22 cellular contexts compared by ENCODE assay signal in genomic region chr4:141065872-141066271, GRCh38.
A peak's percentile ranks its signal among the peaks of the same experiment; 100 is the strongest.
DNase-seq lines count a peak whose midpoint lies in the region; ATAC-seq and TF ChIP-seq lines count a peak whose summit lies in the region.
"Had no signal": no experiment of that assay in that cellular context is flagged by ENCODE, and none has a peak within 500 bp of the region (broad histone marks: within the 10 kb centered on the region; RNA-seq: fewer than 3 reads in every experiment).

No MANE protein-coding gene starts in this region.

- peaks cover 6% of the 10 kb centered on the region for H3K4me1 ChIP-seq in osteoblast (ENCODE audit: insufficient read depth, low read length)
- H3K4me1 ChIP-seq in prostate gland (replicated peaks): no peaks in the 10 kb centered on the region
- H3K4me1 ChIP-seq in lower lobe of right lung: no peaks in the 10 kb centered on the region
- H3K4me1 ChIP-seq: Caco-2, Peyer's patch had no signal

- H3K79me2 ChIP-seq in osteoblast (ENCODE audit: insufficient read depth, low read length): peaks cover 6% of the 10 kb centered on the region

- no peaks in the 10 kb centered on the region for H3K27me3 ChIP-seq in osteoblast (ENCODE audit: insufficient read depth, low read length)
- no peaks in the 10 kb centered on the region for H3K27me3 ChIP-seq in prostate gland (replicated peaks; ENCODE audit: insufficient read depth)
- H3K27me3 ChIP-seq in lower lobe of right lung (ENCODE audit: low read depth): no peaks in the 10 kb centered on the region
- H3K27me3 ChIP-seq: MG63, Peyer's patch had no signal

- no peak overlapping the region for H3K27ac ChIP-seq in osteoblast (ENCODE audit: low read depth, low read length)
- no peak overlapping the region for H3K27ac ChIP-seq in prostate gland
- no peak overlapping the region for H3K27ac ChIP-seq in lower lobe of right lung
- H3K27ac ChIP-seq: C4-2B, Peyer's patch had no signal

- H2AFZ ChIP-seq in osteoblast (ENCODE audit: low read length): peak overlapping the region; percentile 54

- H3K4me2 ChIP-seq in osteoblast (ENCODE audit: insufficient read depth, low read length): peak overlapping the region; percentile 19

- H3K36me3 ChIP-seq in osteoblast (ENCODE audit: insufficient read depth, low read length) (peaks cover 2% of the 10 kb centered on the region), prostate gland (no peaks in the 10 kb centered on the region), lower lobe of right lung (no peaks in the 10 kb centered on the region)
- H3K36me3 ChIP-seq: MG63, Peyer's patch had no signal

- no peak for TF ChIP-seq POLR2A in prostate gland (IDR thresholded peaks at IDR 0.05)

- peak; percentile 10 for DNase-seq in LHCN-M2 (ENCODE audit: low read depth)
- peak; percentile 13 for DNase-seq in choroid plexus epithelial cell (ENCODE audit: low read depth)
- no peak for DNase-seq in osteoblast (ENCODE audit: insufficient read length, low spot score, missing footprints)
- no peak for DNase-seq in prostate gland (ENCODE audit: low spot score)
- no peak for DNase-seq in NCI-H1417 (lab: John Stamatoyannopoulos, UW)
- no peak for DNase-seq in lower lobe of right lung
- DNase-seq: Caco-2; CD8-positive, alpha-beta T cell; DMS79 treated with DMSO at 0.1 percent for 48 hours; GF-D8; KBM-7; MG63; NCI-H1105 treated with DMSO at 0.1 percent for 48 hours; NCI-H2029; NCI-H2227 treated with DMSO at 0.1 percent for 48 hours; NCI-H526 treated with DMSO at 0.1 percent for 48 hours; OCI-M1; Peyer's patch; SHP77 treated with DMSO at 0.1 percent for 48 hours had no signal

- H3K9me3 ChIP-seq in osteoblast (ENCODE audit: low read depth, low read length): no peaks in the 10 kb centered on the region
- no peaks in the 10 kb centered on the region for H3K9me3 ChIP-seq in prostate gland
- no peaks in the 10 kb centered on the region for H3K9me3 ChIP-seq in lower lobe of right lung
- H3K9me3 ChIP-seq: Caco-2, MG63, Peyer's patch had no signal

- intact Hi-C loops in prostate gland (cut with DNase I): no loop called here
- intact Hi-C loops in lower lobe of right lung (cut with DNase I): no loop called here

- TF ChIP-seq CTCF in choroid plexus epithelial cell (conservative IDR thresholded peaks at IDR 0.05; ENCODE audit: low read depth, low read length) (no peak), osteoblast (IDR thresholded peaks at IDR 0.05; ENCODE audit: extremely low read depth, low read depth, low read length) (no peak), prostate gland (IDR thresholded peaks at IDR 0.05) (no peak), lower lobe of right lung (IDR thresholded peaks at IDR 0.05) (no peak)

- H3K4me3 ChIP-seq in choroid plexus epithelial cell (ENCODE audit: low read depth, low read length) (no peak overlapping the region), osteoblast (ENCODE audit: insufficient read depth, low read length) (no peak overlapping the region), prostate gland (no peak overlapping the region), lower lobe of right lung (no peak overlapping the region)
- H3K4me3 ChIP-seq: MG63, Peyer's patch had no signal

- no peak for ATAC-seq in activated CD4-positive, CD25-positive, alpha-beta regulatory T cell treated with anti-CD3 and anti-CD28 coated beads, Interleukin-2, amount 50 U/mL, for 24 hours
- ATAC-seq in lower lobe of right lung: no peak
- ATAC-seq: CD8-positive, alpha-beta T cell; HepG2 had no signal

- 84% methylated on average over 3 of the region's 3 CpGs for WGBS in prostate gland

- H4K20me1 ChIP-seq in osteoblast (ENCODE audit: insufficient read depth, low read length): no peaks in the 10 kb centered on the region

Comparison
In these comparisons a context has a peak if more than half of its experiments do, and no peak if none do; other contexts are left out.
1. DNase-seq: peak in LHCN-M2 (single experiment) and choroid plexus epithelial cell (single experiment); none in osteoblast (single experiment), prostate gland (single experiment), NCI-H1417 (0 of 3) and lower lobe of right lung (single experiment).